In genomic region chr9:137315581-137316011, GRCh38 we compare ENCODE assay signal across 1 cellular context.
TF ChIP-seq lines count a peak whose summit lies in the region.

No MANE protein-coding gene starts in this region.

TF ChIP-seq in GM23338, 12 proteins besides CTCF, POLR2A, EP300 and RAD21 (continued from another document):
- TF ChIP-seq ETS1 (IDR thresholded peaks at IDR 0.05) (no peak), NANOG (IDR thresholded peaks at IDR 0.05; ENCODE audit: borderline replicate concordance) (no peak), ZNF331 (CRISPR knock-in tag; IDR thresholded peaks at IDR 0.05; ENCODE audit: low read depth) (no peak), EZH2phosphoT487 (IDR thresholded peaks at IDR 0.05; ENCODE audit: unreplicated experiment) (no peak), ZNF462 (CRISPR knock-in tag; IDR thresholded peaks at IDR 0.05) (no peak), POLR2AphosphoS5 (IDR thresholded peaks at IDR 0.05; ENCODE audit: low read depth) (no peak), JUNB (IDR thresholded peaks at IDR 0.05; ENCODE audit: unreplicated experiment) (no peak)
